Comparison of ENCODE assay signal across 1 cellular context in the genomic region with DNA sequence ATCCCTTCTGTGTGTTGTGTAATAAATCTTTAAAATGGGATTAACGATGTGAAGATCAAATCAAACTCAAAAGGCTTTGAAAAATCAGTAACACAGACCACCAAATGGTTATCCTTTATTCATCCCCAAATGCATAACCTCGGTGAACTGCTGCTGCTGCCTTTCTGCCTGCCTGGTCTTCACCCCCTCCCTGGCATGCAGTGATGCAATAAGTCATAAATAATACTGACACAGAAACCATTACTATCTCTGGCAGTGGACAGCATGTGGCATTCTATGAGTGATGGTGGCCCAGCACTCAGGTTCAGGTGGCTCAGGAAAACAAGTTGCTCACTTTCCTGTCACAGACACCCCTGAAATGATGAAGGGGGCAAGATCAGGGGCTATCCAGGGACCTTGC.
TF ChIP-seq lines count a peak whose summit lies in the region.

No MANE protein-coding gene starts in this region.

TF ChIP-seq in SK-N-SH treated with all-trans-retinoic acid at 6 μM for 48 hours, 23 proteins besides CTCF, POLR2A, EP300 and RAD21 (continued from another document):
- TF ChIP-seq, protein P1, sequence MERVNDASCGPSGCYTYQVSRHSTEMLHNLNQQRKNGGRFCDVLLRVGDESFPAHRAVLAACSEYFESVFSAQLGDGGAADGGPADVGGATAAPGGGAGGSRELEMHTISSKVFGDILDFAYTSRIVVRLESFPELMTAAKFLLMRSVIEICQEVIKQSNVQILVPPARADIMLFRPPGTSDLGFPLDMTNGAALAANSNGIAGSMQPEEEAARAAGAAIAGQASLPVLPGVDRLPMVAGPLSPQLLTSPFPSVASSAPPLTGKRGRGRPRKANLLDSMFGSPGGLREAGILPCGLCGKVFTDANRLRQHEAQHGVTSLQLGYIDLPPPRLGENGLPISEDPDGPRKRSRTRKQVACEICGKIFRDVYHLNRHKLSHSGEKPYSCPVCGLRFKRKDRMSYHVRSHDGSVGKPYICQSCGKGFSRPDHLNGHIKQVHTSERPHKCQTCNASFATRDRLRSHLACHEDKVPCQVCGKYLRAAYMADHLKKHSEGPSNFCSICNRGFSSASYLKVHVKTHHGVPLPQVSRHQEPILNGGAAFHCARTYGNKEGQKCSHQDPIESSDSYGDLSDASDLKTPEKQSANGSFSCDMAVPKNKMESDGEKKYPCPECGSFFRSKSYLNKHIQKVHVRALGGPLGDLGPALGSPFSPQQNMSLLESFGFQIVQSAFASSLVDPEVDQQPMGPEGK (CRISPR knock-in tag; IDR thresholded peaks at IDR 0.05; ENCODE audit: borderline replicate concordance) = no peak
- no peak for TF ChIP-seq PPARA (CRISPR knock-in tag; IDR thresholded peaks at IDR 0.05; ENCODE audit: borderline replicate concordance)
- TF ChIP-seq ZC3H10 (CRISPR knock-in tag; IDR thresholded peaks at IDR 0.05) = no peak
- no peak for TF ChIP-seq ESRRG (CRISPR knock-in tag; IDR thresholded peaks at IDR 0.05)
- no peak for TF ChIP-seq ZNF8 (CRISPR knock-in tag; IDR thresholded peaks at IDR 0.05)
- TF ChIP-seq GLIS3 (CRISPR knock-in tag; IDR thresholded peaks at IDR 0.05) = no peak
- TF ChIP-seq ZFP30 (CRISPR knock-in tag; IDR thresholded peaks at IDR 0.05) = no peak
- no peak for TF ChIP-seq RARB (CRISPR knock-in tag; IDR thresholded peaks at IDR 0.05)
- no peak for TF ChIP-seq ARNTL (CRISPR knock-in tag; IDR thresholded peaks at IDR 0.05; ENCODE audit: borderline replicate concordance, low read depth)
- TF ChIP-seq, protein P2, sequence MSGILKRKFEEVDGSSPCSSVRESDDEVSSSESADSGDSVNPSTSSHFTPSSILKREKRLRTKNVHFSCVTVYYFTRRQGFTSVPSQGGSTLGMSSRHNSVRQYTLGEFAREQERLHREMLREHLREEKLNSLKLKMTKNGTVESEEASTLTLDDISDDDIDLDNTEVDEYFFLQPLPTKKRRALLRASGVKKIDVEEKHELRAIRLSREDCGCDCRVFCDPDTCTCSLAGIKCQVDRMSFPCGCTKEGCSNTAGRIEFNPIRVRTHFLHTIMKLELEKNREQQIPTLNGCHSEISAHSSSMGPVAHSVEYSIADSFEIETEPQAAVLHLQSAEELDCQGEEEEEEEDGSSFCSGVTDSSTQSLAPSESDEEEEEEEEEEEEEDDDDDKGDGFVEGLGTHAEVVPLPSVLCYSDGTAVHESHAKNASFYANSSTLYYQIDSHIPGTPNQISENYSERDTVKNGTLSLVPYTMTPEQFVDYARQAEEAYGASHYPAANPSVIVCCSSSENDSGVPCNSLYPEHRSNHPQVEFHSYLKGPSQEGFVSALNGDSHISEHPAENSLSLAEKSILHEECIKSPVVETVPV (CRISPR knock-in tag; IDR thresholded peaks at IDR 0.05) = no peak
- no peak for TF ChIP-seq ISL1 (CRISPR knock-in tag; IDR thresholded peaks at IDR 0.05)
- TF ChIP-seq CSDC2 (CRISPR knock-in tag; IDR thresholded peaks at IDR 0.05) = no peak
- no peak for TF ChIP-seq ZFP3 (CRISPR knock-in tag; IDR thresholded peaks at IDR 0.05)
TF ChIP-seq in SK-N-SH treated with all-trans-retinoic acid at 6 μM for 48 hours: peak in this region for 0.
